ENCODE assay signal across 8 cellular contexts in the genomic region with DNA sequence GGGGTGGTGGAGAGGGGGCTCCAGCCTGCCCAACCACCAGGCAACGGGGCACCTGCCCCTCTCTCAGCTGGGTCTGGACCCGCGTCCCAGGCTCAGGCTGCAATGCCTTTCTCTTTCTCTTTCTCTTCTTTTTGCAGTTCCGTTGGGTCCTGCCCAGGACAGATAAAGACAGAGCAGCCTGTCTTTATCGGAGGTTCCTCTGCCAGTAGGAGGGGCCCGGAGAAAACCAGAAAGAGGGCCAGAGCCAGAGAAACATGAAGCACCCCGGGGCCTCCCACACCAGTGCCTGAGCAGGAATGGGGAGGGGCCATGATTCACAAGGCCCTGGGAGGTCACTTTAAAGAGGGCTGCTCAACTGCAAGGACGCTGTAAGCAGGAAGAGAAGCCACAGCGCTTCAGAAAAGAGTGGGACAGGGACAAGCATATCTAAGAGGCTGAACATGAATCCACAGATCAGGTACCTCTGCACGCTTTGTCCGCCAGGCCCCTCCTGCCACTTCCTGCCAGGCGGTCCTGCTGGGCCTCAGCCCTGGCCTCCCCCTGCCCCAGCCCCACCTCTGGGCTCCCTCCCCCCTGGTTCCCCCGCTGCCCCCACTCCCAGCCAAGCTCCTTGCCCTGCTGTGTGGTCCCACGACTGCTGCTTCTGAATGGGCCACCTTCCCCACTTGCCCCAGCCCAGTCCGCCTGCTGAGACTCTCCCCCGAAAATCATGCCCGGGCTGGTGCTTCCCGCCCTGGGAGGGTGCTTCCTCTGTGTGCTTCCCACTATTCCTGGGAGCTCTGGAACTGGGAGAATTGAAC. TPM values are rescaled to one million over a fixed set of nuclear protein-coding genes. Genes with fewer than 3 reads are reported as not detected.
DNase-seq lines count a peak whose midpoint lies in the region; ATAC-seq, FAIRE-seq and TF ChIP-seq lines count a peak whose summit lies in the region.

A gene (plus strand): TSS at position 335 of the 800 bp plus-strand sequence. CDS start 106 bp downstream, at position 441.

- peak; percentile 90 for FAIRE-seq in TTC549 (lab: Jason Lieb, UNC)

- no peaks in the 10 kb centered on the region for H3K27me3 ChIP-seq in body of pancreas

- 34 to 45% methylated on average over 17 to 18 of the region's 18 CpGs for WGBS in body of pancreas, 2 donors

- peaks cover 43 to 46% of the 10 kb centered on the region in 2 donors for H3K4me1 Mint-ChIP-seq in immature natural killer cell

- H3K9me3 ChIP-seq in KOPT-K1 (ENCODE audit: insufficient read depth, low read length, poor library complexity, severe bottlenecking) = no peaks in the 10 kb centered on the region
- no peaks in the 10 kb centered on the region for H3K9me3 ChIP-seq in body of pancreas

- H3K4me3 Mint-ChIP-seq in immature natural killer cell = peak within 1 kb of the TSS; percentile 93 to 99 (median 94)

- intact Hi-C loops in body of pancreas (cut with DNase I) = no loop called here

- H3K27ac Mint-ChIP-seq in immature natural killer cell = peak within 1 kb of the TSS; percentile 92 to 99 (median 96)

- H3K27me3 Mint-ChIP-seq in immature natural killer cell (ENCODE audit: low read depth in 3 of 3) = peaks cover 0 to 4% (median 3%) of the 10 kb centered on the region in 3 donors

- peaks cover 22% of the 10 kb centered on the region for H3K36me3 ChIP-seq in KOPT-K1 (ENCODE audit: insufficient read depth, low read length)
- no peaks in the 10 kb centered on the region for H3K36me3 ChIP-seq in body of pancreas (replicated peaks in 1 of 2; ENCODE audit: insufficient read depth in 1 of 2, low read depth in 2 of 2)

- TF ChIP-seq POLR2A in body of pancreas (IDR thresholded peaks at IDR 0.05) = peak in 2 of 3 donors; percentile 61 to 75

- H3K36me3 Mint-ChIP-seq in immature natural killer cell = peaks cover 2 to 4% (median 3%) of the 10 kb centered on the region in 3 donors

- H3K4me1 ChIP-seq in body of pancreas = peaks cover 6% of the 10 kb centered on the region

- no peaks in the 10 kb centered on the region for H3K9me3 Mint-ChIP-seq in immature natural killer cell

- ATAC-seq in GM21528 (IDR thresholded peaks at IDR 0.05; ENCODE audit: low FRiP score, unreplicated experiment) (peak; percentile 78), body of pancreas (peak; percentile 89), GM18870 (IDR thresholded peaks at IDR 0.05; ENCODE audit: unreplicated experiment) (no peak)

- H3K4me3 ChIP-seq in body of pancreas = no peak within 1 kb of the TSS

- DNase-seq in DMS53 (lab: John Stamatoyannopoulos, UW) (peak; percentile 65), body of pancreas (peak; percentile 53 to 84 (median 68)), immature natural killer cell (peak; percentile 81 to 84 (median 81))
- peak; percentile 58 to 73 for DNase-seq in stimulated activated CD4-positive, alpha-beta T cell treated with anti-CD3 and anti-CD28 coated beads, Interleukin-12 subunit alpha, Interleukin-12 subunit beta, amount 100 ng/mL, for 24 hours (ENCODE audit: low read depth in 2 of 2)

- peak within 1 kb of the TSS; percentile 84 for H3K27ac ChIP-seq in KOPT-K1 (ENCODE audit: low read depth, low read length, poor library complexity, severe bottlenecking)
- H3K27ac ChIP-seq in body of pancreas = peak within 1 kb of the TSS; percentile 71 to 82 (median 76)

- no peak for TF ChIP-seq CTCF in body of pancreas (IDR thresholded peaks at IDR 0.05)

RNA-seq across cellular contexts. Expression of the gene that starts here (rescaled TPM):
- 1 to 10 TPM; 2.6 to 6.7 TPM for total RNA-seq in body of pancreas
- polyA plus RNA-seq in immature natural killer cell = 100 to 1,000 TPM; 242 to 468 (median 346) TPM
